ENCODE assay signal across 7 cellular contexts in genomic region chr9:133031496-133031911, GRCh38. TPM values are rescaled to one million over a fixed set of nuclear protein-coding genes. Genes with fewer than 3 reads are reported as not detected.
DNase-seq lines count a peak whose midpoint lies in the region; ATAC-seq and TF ChIP-seq lines count a peak whose summit lies in the region.

No MANE protein-coding gene starts in this region.

- H3K9me3 ChIP-seq in HEK293 (ENCODE audit: control insufficient read depth, insufficient read depth, low read depth, low read length) (no peaks in the 10 kb centered on the region), T-helper 17 cell (ENCODE audit: control insufficient read depth, low read length, poor library complexity, severe bottlenecking) (no peaks in the 10 kb centered on the region), left ventricle myocardium inferior (replicated peaks) (no peaks in the 10 kb centered on the region), spleen (no peaks in the 10 kb centered on the region)

- DNase-seq in T-helper 17 cell (no peak), left ventricle myocardium inferior (no peak), spleen (no peak)

- H3K4me1 Mint-ChIP-seq in T-helper 17 cell, result peaks cover 32% of the 10 kb centered on the region

- H3K27me3 Mint-ChIP-seq in T-helper 17 cell, result no peaks in the 10 kb centered on the region

- H3K27me3 ChIP-seq in left ventricle myocardium inferior (ENCODE audit: low read depth), result no peaks in the 10 kb centered on the region
- no peaks in the 10 kb centered on the region for H3K27me3 ChIP-seq in spleen (replicated peaks in 1 of 7)

- CTCF ChIA-PET in HEK293 (lab: Yijun Ruan, JAX), result interaction anchor here (0.5 to 5.2 kb wide), 16 partner anchors 9 to 459 kb away, joined by 3 to 78 read pairs (median 4); no protein-coding TSS in a partner anchor

- no peak overlapping the region for H3K27ac ChIP-seq in HEK293 (ENCODE audit: extremely low read depth, low read depth, low read length)
- H3K27ac ChIP-seq in left ventricle myocardium inferior (replicated peaks), result peak overlapping the region; percentile 97
- peak overlapping the region in 4 of 8 donors; percentile 89 to 94 (median 92) for H3K27ac ChIP-seq in spleen

- peaks cover 2% of the 10 kb centered on the region for H3K36me3 Mint-ChIP-seq in T-helper 17 cell (ENCODE audit: low read depth)

- H3K4me3 ChIP-seq in HEK293 (ENCODE audit: low read depth, low read length), result peak overlapping the region; percentile 75
- H3K4me3 ChIP-seq in left ventricle myocardium inferior, result peak overlapping the region; percentile 98
- H3K4me3 ChIP-seq in spleen, result peak overlapping the region; percentile 71 to 100 (median 86)

- no peak for TF ChIP-seq POLR2A in spleen (IDR thresholded peaks at IDR 0.05)

- TF ChIP-seq CTCF in HEK293 (tag by site-specific recombination; IDR thresholded peaks at IDR 0.05) (no peak), left ventricle myocardium inferior (IDR thresholded peaks at IDR 0.05; ENCODE audit: borderline replicate concordance) (no peak), spleen (IDR thresholded peaks at IDR 0.05 in 8 of 11, conservative IDR thresholded peaks at IDR 0.05 in 3 of 11) (no peak)

- POLR2A ChIA-PET in HEK293 (lab: Yijun Ruan, JAX), result interaction anchor here (0.6 to 2.1 kb wide), 27 partner anchors 8 to 1753 kb away, joined by 3 to 26 read pairs (median 10); partner anchors contain the start of genes CACFD1, MED22, RPL7A and TSC1

- intact Hi-C loops in left ventricle myocardium inferior (cut with micrococcal nuclease), result loop anchor here (10.0 kb wide), 1 partner anchor 113 kb away; no protein-coding TSS in a partner anchor
- intact Hi-C loops in spleen (cut with DNase I; ENCODE audit: low total_unique reads), result no loop called here

- H3K36me3 ChIP-seq in HEK293 (ENCODE audit: control insufficient read depth in 2 of 2, insufficient read depth in 1 of 2, low read length in 2 of 2) (peaks cover 0 to 31% of the 10 kb centered on the region in 2 experiments; a peak in 1 of 3 replicates), left ventricle myocardium inferior (no peaks in the 10 kb centered on the region), spleen (peaks cover 0 to 24% (median 3%) of the 10 kb centered on the region in 6 donors)

- H3K27ac Mint-ChIP-seq in T-helper 17 cell, result peak overlapping the region; percentile 97

- ATAC-seq in T-helper 17 cell (no peak), GM21367 (IDR thresholded peaks at IDR 0.05; ENCODE audit: unreplicated experiment) (no peak), HG03469 (IDR thresholded peaks at IDR 0.05; ENCODE audit: unreplicated experiment) (no peak), HG02623 (IDR thresholded peaks at IDR 0.05; ENCODE audit: unreplicated experiment) (no peak)

- H3K4me1 ChIP-seq in HEK293 (ENCODE audit: control insufficient read depth, insufficient read depth, low read length) (no peaks in the 10 kb centered on the region), left ventricle myocardium inferior (peaks cover 44% of the 10 kb centered on the region), spleen (peaks cover 19 to 75% (median 50%) of the 10 kb centered on the region in 6 donors)

- 66 to 75% (median 72%) methylated on average over 10 of the region's 10 CpGs for WGBS in spleen, 5 donors

- peak overlapping the region; percentile 96 for H3K4me3 Mint-ChIP-seq in T-helper 17 cell

TF ChIP-seq in HEK293, 187 proteins besides CTCF, POLR2A, EP300 and RAD21:
- TF ChIP-seq SP3 (tag by site-specific recombination; IDR thresholded peaks at IDR 0.05) (peak; percentile 33; the same call in 1 of the 2 replicates), ZNF184 (tag by site-specific recombination; IDR thresholded peaks at IDR 0.05) (peak; percentile 86; the same call in 1 of the 2 replicates), SP2 (tag by site-specific recombination; IDR thresholded peaks at IDR 0.05) (peak; percentile 56), ZNF510 (tag by site-specific recombination; IDR thresholded peaks at IDR 0.05; ENCODE audit: insufficient replicate concordance) (no peak)

RNA-seq across cellular contexts. Expression of gene GTF3C5, which starts 0.7 kb away (rescaled TPM):
- 10 to 100 TPM; 38.9 to 46.6 TPM for total RNA-seq in T-helper 17 cell
- total RNA-seq in left ventricle myocardium inferior, result 36.0 TPM
- total RNA-seq in spleen, result 10 to 100 TPM; 40.5 to 64.4 (median 47.6) TPM
- 10 to 100 TPM; 34.9 to 52.5 (median 44.4) TPM for polyA plus RNA-seq in spleen

RNA-seq across cellular contexts. Expression of gene CEL, which starts 30.3 kb away (rescaled TPM):
- total RNA-seq in T-helper 17 cell (under 1 TPM in 1 of 2 donors, not detected in 1; 0.42 TPM), left ventricle myocardium inferior (1.9 TPM), spleen (1 to 10 TPM in 3 of 7 donors, under 1 TPM in 2, not detected in 2; 0.58 to 5.3 (median 1.9) TPM)
- under 1 TPM; 0.46 to 0.67 (median 0.55) TPM for polyA plus RNA-seq in spleen

RNA-seq across cellular contexts. Expression of gene GFI1B, which starts 53.0 kb away (rescaled TPM):
- 10 to 100 TPM in 1 of 2 donors, 1 to 10 TPM in 1; 1.1 to 29.3 TPM for total RNA-seq in T-helper 17 cell
- total RNA-seq in left ventricle myocardium inferior, result 0.27 TPM
- total RNA-seq in spleen, result 1 to 10 TPM; 1.5 to 4.0 (median 3.0) TPM
- polyA plus RNA-seq in spleen, result under 1 TPM; 0.14 to 0.20 (median 0.19) TPM
